In the genomic region with DNA sequence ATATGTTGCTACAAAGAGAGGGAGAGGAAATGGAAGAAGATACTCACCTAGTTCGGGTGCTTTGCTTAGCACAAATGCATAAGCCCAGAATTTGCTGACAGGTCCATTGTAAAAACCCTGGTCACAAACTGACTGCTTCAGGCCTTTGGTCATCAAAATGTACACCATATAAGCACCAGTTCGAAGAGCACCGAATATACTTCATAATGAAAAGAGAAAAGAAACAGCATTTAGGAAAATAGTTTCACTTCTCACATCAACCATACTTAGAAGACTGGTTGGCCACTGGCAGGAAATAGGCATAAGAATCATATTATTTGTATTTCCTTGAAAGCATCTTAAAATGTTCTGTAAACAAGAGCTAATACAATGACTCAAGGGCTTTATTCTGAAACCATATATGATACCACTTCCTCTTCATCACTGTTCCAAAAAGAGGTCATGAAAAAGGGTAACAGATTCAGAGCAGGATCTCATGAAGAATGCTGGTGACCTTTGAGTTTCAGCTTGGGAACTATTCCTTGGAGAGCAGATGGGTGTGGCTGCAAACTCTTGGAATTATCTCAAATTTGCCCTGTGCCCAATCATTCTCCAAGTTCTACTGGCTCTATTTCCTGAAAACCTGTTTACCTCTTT, we compare ENCODE assay signal across 10 cellular contexts.
DNase-seq lines count a peak whose midpoint lies in the region; ATAC-seq and TF ChIP-seq lines count a peak whose summit lies in the region.
"Had no signal": no experiment of that assay in that cellular context is flagged by ENCODE, and none has a peak within 500 bp of the region (broad histone marks: within the 10 kb centered on the region; RNA-seq: fewer than 3 reads in every experiment).

No MANE protein-coding gene starts in this region.

- no peaks in the 10 kb centered on the region for H3K9me3 ChIP-seq in CD4-positive, alpha-beta T cell (ENCODE audit: control insufficient read depth, low read length)
- no peaks in the 10 kb centered on the region for H3K9me3 ChIP-seq in BE2C

- H3K4me3 ChIP-seq in BE2C (ENCODE audit: low read depth, low read length) = no peak overlapping the region
- H3K4me3 ChIP-seq in lower leg skin (ENCODE audit: low read depth, poor library complexity, severe bottlenecking) = no peak overlapping the region

- peaks cover 2% of the 10 kb centered on the region; the same call in 1 of the 2 replicates for H3K4me1 ChIP-seq in BE2C

- POLR2A ChIA-PET in CD4-positive, alpha-beta T cell (lab: Charles Lee) = no interaction called here

- no peak for TF ChIP-seq POLR2A in lower leg skin (IDR thresholded peaks at IDR 0.05)

- H3K27me3 ChIP-seq in CD4-positive, alpha-beta T cell (ENCODE audit: control insufficient read depth, insufficient read depth, low read length) = no peaks in the 10 kb centered on the region
- H3K27me3 ChIP-seq in BE2C = no peaks in the 10 kb centered on the region

- H3K4me3 Mint-ChIP-seq in CD4-positive, alpha-beta T cell = peak overlapping the region; percentile 16
- H3K4me3 Mint-ChIP-seq: dendritic cell treated with granulocyte-macrophage colony-stimulating factor and Interleukin-4, amounts not matched to agents 40 ng/mL and 50 ng/mL, for 4 days had no signal

- CTCF ChIA-PET in CD4-positive, alpha-beta T cell (lab: Charles Lee) = interaction anchor here (3.6 kb wide), 1 partner anchor 9 kb away, joined by 12 read pairs; no protein-coding TSS in a partner anchor

- H3K9me3 Mint-ChIP-seq in CD4-positive, alpha-beta T cell = no peaks in the 10 kb centered on the region
- H3K9me3 Mint-ChIP-seq: dendritic cell treated with granulocyte-macrophage colony-stimulating factor and Interleukin-4, amounts not matched to agents 40 ng/mL and 50 ng/mL, for 4 days had no signal

- no peak for DNase-seq in CD4-positive, alpha-beta T cell
- DNase-seq in dermis blood vessel endothelial cell (peak; percentile 20), posterior vena cava (ENCODE audit: low spot score) (no peak), BE2C (no peak), retina (no peak), lower leg skin (ENCODE audit: low spot score in 2 of 2) (no peak)

- no peaks in the 10 kb centered on the region for H3K27me3 Mint-ChIP-seq in CD4-positive, alpha-beta T cell

- intact Hi-C loops in CD4-positive, alpha-beta T cell (cut with DNase I, micrococcal nuclease) = no loop called here
- intact Hi-C loops in posterior vena cava (cut with DNase I) = loop anchor here in 1 of 2 donors (10.0 kb wide), 2 partner anchors 145 to 995 kb away; no protein-coding TSS in a partner anchor
- intact Hi-C loops in lower leg skin (cut with DNase I; ENCODE audit: low total_unique reads) = no loop called here

- H3K4me1 Mint-ChIP-seq in CD4-positive, alpha-beta T cell (ENCODE audit: low read depth) = peaks cover 26% of the 10 kb centered on the region

- H3K36me3 Mint-ChIP-seq in CD4-positive, alpha-beta T cell (ENCODE audit: low read depth) = no peaks in the 10 kb centered on the region

- TF ChIP-seq CTCF in CD4-positive, alpha-beta T cell (IDR thresholded peaks at IDR 0.05) = no peak
- TF ChIP-seq CTCF in BE2C (IDR thresholded peaks at IDR 0.05; ENCODE audit: low read depth, low read length) = no peak
- TF ChIP-seq CTCF in lower leg skin (IDR thresholded peaks at IDR 0.05) = no peak

- H3K36me3 ChIP-seq in BE2C = no peaks in the 10 kb centered on the region; the same call in 1 of the 2 replicates

- no peak overlapping the region for H3K27ac ChIP-seq in CD4-positive, alpha-beta T cell (ENCODE audit: low read depth, low read length)

- ATAC-seq in CD4-positive, alpha-beta T cell (ENCODE audit: poor library complexity) = peak; percentile 34
- peak; percentile 92 for ATAC-seq in GM19395 (IDR thresholded peaks at IDR 0.05; ENCODE audit: unreplicated experiment)
- ATAC-seq in HG03342 (IDR thresholded peaks at IDR 0.05; ENCODE audit: unreplicated experiment) = peak; percentile 86
- ATAC-seq: HCT116 had no signal

- WGBS in lower leg skin, 2 donors = 72 to 85% methylated on average over 3 of the region's 3 CpGs

- H3K27ac Mint-ChIP-seq in CD4-positive, alpha-beta T cell = peak overlapping the region; percentile 32
- H3K27ac Mint-ChIP-seq: dendritic cell treated with granulocyte-macrophage colony-stimulating factor and Interleukin-4, amounts not matched to agents 40 ng/mL and 50 ng/mL, for 4 days had no signal

Comparison
In these comparisons a context has a peak if more than half of its experiments do, and no peak if none do; other contexts are left out.
1. ATAC-seq: peak in every context shown above with its lines; median percentile 92 in GM19395; 86 in HG03342; 34 in CD4-positive, alpha-beta T cell.